1 cellular context compared by ENCODE assay signal in the genomic region with DNA sequence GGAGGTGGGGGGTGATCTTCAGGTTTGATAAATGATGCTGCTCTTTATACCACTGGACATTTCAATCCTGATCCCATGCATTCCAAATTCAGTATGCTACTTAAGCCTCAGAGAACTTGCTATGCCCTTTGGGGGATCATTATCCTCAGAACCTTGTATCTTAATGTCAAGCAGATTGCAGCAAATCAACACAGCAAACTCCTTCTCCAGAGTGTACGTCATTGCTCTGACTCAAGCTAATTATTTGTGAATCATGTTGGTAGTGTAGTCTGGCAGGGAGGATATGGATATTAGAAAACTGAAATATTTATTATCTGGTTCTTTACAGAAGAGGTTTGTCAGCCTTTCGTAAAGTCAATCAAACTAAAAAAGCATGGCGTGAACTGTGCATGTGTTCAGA.
TF ChIP-seq lines count a peak whose summit lies in the region.

No MANE protein-coding gene starts in this region.

TF ChIP-seq in neural cell, 6 proteins besides CTCF, POLR2A, EP300 and RAD21 (continued from another document):
- TF ChIP-seq EZH2 (IDR thresholded peaks at IDR 0.05; ENCODE audit: borderline replicate concordance, insufficient read depth, low read length, poor library complexity, severe bottlenecking), result no peak
- TF ChIP-seq TAF1 (IDR thresholded peaks at IDR 0.05; ENCODE audit: low read depth), result no peak
TF ChIP-seq in neural cell: peak in this region for 0.
